10 cellular contexts compared by ENCODE assay signal in genomic region chr11:45815747-45816146, GRCh38. TPM values are rescaled to one million over a fixed set of nuclear protein-coding genes. Genes with fewer than 3 reads are reported as not detected.
DNase-seq lines count a peak whose midpoint lies in the region; ATAC-seq lines count a peak whose summit lies in the region.
"Had no signal": no experiment of that assay in that cellular context is flagged by ENCODE, and none has a peak within 500 bp of the region (broad histone marks: within the 10 kb centered on the region; RNA-seq: fewer than 3 reads in every experiment).

No MANE protein-coding gene starts in this region.

- no peaks in the 10 kb centered on the region for H3K36me3 Mint-ChIP-seq in activated naive CD4-positive, alpha-beta T cell treated with anti-CD3 and anti-CD28 coated beads for 36 hours (ENCODE audit: low read depth)
- H3K36me3 Mint-ChIP-seq: activated naive CD4-positive, alpha-beta T cell treated with anti-CD3 and anti-CD28 coated beads, Interleukin-2, amount 50 U/mL, for 72 hours had no signal

- no peak overlapping the region for H3K23ac ChIP-seq in mesenchymal stem cell (ENCODE audit: low read length in 2 of 2)

- peaks cover 9% of the 10 kb centered on the region for H3K79me1 ChIP-seq in mesenchymal stem cell (replicated peaks; ENCODE audit: low read length, poor library complexity, severe bottlenecking)

- H3K27ac ChIP-seq in mesenchymal stem cell (ENCODE audit: low read length, poor library complexity, severe bottlenecking), result no peak overlapping the region
- H3K27ac ChIP-seq: epithelial cell of prostate had no signal

- no peak overlapping the region for H3K27ac Mint-ChIP-seq in activated naive CD4-positive, alpha-beta T cell treated with anti-CD3 and anti-CD28 coated beads for 36 hours
- H3K27ac Mint-ChIP-seq: activated naive CD4-positive, alpha-beta T cell treated with anti-CD3 and anti-CD28 coated beads, Interleukin-2, amount 50 U/mL, for 72 hours had no signal

- no peak overlapping the region for H2BK12ac ChIP-seq in mesenchymal stem cell (ENCODE audit: low read length in 2 of 2)

- WGBS in mesenchymal stem cell, result 82% methylated on average over 3 of the region's 3 CpGs

- H3K4me1 Mint-ChIP-seq in activated naive CD4-positive, alpha-beta T cell treated with anti-CD3 and anti-CD28 coated beads for 36 hours (ENCODE audit: low read depth), result no peaks in the 10 kb centered on the region

- in situ Hi-C loops in KBM-7 (cut with MboI; ENCODE audit: low pct_unique_long_range_greater_than_20kb, low sequenced_read_pairs), result no loop called here

- H2AFZ ChIP-seq in mesenchymal stem cell (ENCODE audit: low read depth, low read length), result no peak overlapping the region

- no peak overlapping the region for H3K9ac ChIP-seq in mesenchymal stem cell (ENCODE audit: low read length)

- ATAC-seq in HG02623 (IDR thresholded peaks at IDR 0.05; ENCODE audit: unreplicated experiment), result no peak

- intact Hi-C loops in activated naive CD4-positive, alpha-beta T cell treated with anti-CD3 and anti-CD28 coated beads for 36 hours (cut with micrococcal nuclease), result no loop called here

- no peak overlapping the region for H3K4me3 ChIP-seq in mesenchymal stem cell (ENCODE audit: insufficient read depth in 1 of 2, low read depth in 1 of 2, low read length in 2 of 2)

- H3K36me3 ChIP-seq in mesenchymal stem cell (ENCODE audit: control insufficient read depth in 1 of 2, insufficient read depth in 2 of 2, low read depth in 1 of 2, low read length in 2 of 2), result peaks cover 23 to 24% of the 10 kb centered on the region in 2 experiments

- CTCF ChIA-PET in activated naive CD4-positive, alpha-beta T cell treated with anti-CD3 and anti-CD28 coated beads for 36 hours (lab: Charles Lee), result interaction anchor here (1.1 kb wide), 1 partner anchor 48 kb away, joined by 5 read pairs; no protein-coding TSS in a partner anchor

- no peak overlapping the region for H3K4me2 ChIP-seq in mesenchymal stem cell (ENCODE audit: low read length, poor library complexity, severe bottlenecking)

- no peaks in the 10 kb centered on the region for H3K9me3 Mint-ChIP-seq in activated naive CD4-positive, alpha-beta T cell treated with anti-CD3 and anti-CD28 coated beads for 36 hours
- H3K9me3 Mint-ChIP-seq: activated naive CD4-positive, alpha-beta T cell treated with anti-CD3 and anti-CD28 coated beads, Interleukin-2, amount 50 U/mL, for 72 hours had no signal

- H2AK5ac ChIP-seq in mesenchymal stem cell (ENCODE audit: low read length, severe bottlenecking), result no peak overlapping the region

- no peaks in the 10 kb centered on the region for H3K27me3 ChIP-seq in mesenchymal stem cell (ENCODE audit: control insufficient read depth in 1 of 2, insufficient read depth in 1 of 2, low read length in 2 of 2)

- peak; percentile 53 for DNase-seq in ELF-1 (ENCODE audit: low read depth, low spot score)
- peak; percentile 37 for DNase-seq in KBM-7
- DNase-seq in amniotic epithelial cell (ENCODE audit: low read depth), result peak; percentile 47
- DNase-seq in mesenchymal stem cell, result peak; percentile 34
- DNase-seq in dermis blood vessel endothelial cell, result no peak
- DNase-seq in NCI-H345 treated with DMSO at 0.1 percent for 48 hours (lab: John Stamatoyannopoulos, UW; ENCODE audit: unreplicated experiment), result no peak
- DNase-seq in activated naive CD4-positive, alpha-beta T cell treated with anti-CD3 and anti-CD28 coated beads for 36 hours, result no peak

- H3K9me3 ChIP-seq in mesenchymal stem cell (ENCODE audit: control insufficient read depth, low read length), result peaks cover 3% of the 10 kb centered on the region

- no peak overlapping the region for H2BK15ac ChIP-seq in mesenchymal stem cell (ENCODE audit: low read depth, poor library complexity, severe bottlenecking)

- no peak overlapping the region for H2BK5ac ChIP-seq in mesenchymal stem cell (ENCODE audit: low read depth, low read length, poor library complexity, severe bottlenecking)

- H3K14ac ChIP-seq in mesenchymal stem cell (ENCODE audit: low read length in 2 of 2), result no peak overlapping the region

- H2BK120ac ChIP-seq in mesenchymal stem cell (ENCODE audit: low read depth, low read length), result no peak overlapping the region

- H3K27me3 Mint-ChIP-seq in activated naive CD4-positive, alpha-beta T cell treated with anti-CD3 and anti-CD28 coated beads for 36 hours (ENCODE audit: low read depth), result no peaks in the 10 kb centered on the region

- H3K4me3 Mint-ChIP-seq in activated naive CD4-positive, alpha-beta T cell treated with anti-CD3 and anti-CD28 coated beads for 36 hours, result no peak overlapping the region

- no peak overlapping the region for H3K18ac ChIP-seq in mesenchymal stem cell (ENCODE audit: low read depth in 1 of 2, low read length in 2 of 2)

- H4K8ac ChIP-seq in mesenchymal stem cell (ENCODE audit: low read length), result no peak overlapping the region

- H3K4ac ChIP-seq in mesenchymal stem cell (ENCODE audit: low read depth in 1 of 2, low read length in 2 of 2), result no peak overlapping the region

- no peak overlapping the region for H4K91ac ChIP-seq in mesenchymal stem cell (ENCODE audit: low read length)

- no peaks in the 10 kb centered on the region for H3K4me1 ChIP-seq in mesenchymal stem cell (ENCODE audit: control insufficient read depth, insufficient read depth, low read depth, low read length)

RNA-seq across cellular contexts. Expression of gene SLC35C1, which starts 10.8 kb away (rescaled TPM):
- polyA plus RNA-seq in mesenchymal stem cell (2013, experiment 1 of 2), result 22.9 TPM
- polyA plus RNA-seq in mesenchymal stem cell (2013, experiment 2 of 2), result 23.8 TPM
- total RNA-seq in dermis blood vessel endothelial cell, result 4.8 and 14.2 TPM in 2 replicates
- 1 to 10 TPM; 5.6 to 6.5 TPM for total RNA-seq in activated naive CD4-positive, alpha-beta T cell treated with anti-CD3 and anti-CD28 coated beads for 36 hours

RNA-seq across cellular contexts. Expression of gene CRY2, which starts 31.5 kb away (rescaled TPM):
- 6.2 TPM for polyA plus RNA-seq in mesenchymal stem cell (2013, experiment 1 of 2)
- 5.3 TPM for polyA plus RNA-seq in mesenchymal stem cell (2013, experiment 2 of 2)
- total RNA-seq in dermis blood vessel endothelial cell, result 8.2 and 11.6 TPM in 2 replicates
- total RNA-seq in activated naive CD4-positive, alpha-beta T cell treated with anti-CD3 and anti-CD28 coated beads for 36 hours, result 10 to 100 TPM; 13.9 to 16.2 TPM

Comparison
In these comparisons a context has a peak if more than half of its experiments do, and no peak if none do; other contexts are left out.
1. DNase-seq: peak in ELF-1 (single experiment), KBM-7 (single experiment), amniotic epithelial cell (single experiment) and mesenchymal stem cell (single experiment); none in dermis blood vessel endothelial cell (single experiment), NCI-H345 treated with DMSO at 0.1 percent for 48 hours (single experiment) and activated naive CD4-positive, alpha-beta T cell treated with anti-CD3 and anti-CD28 coated beads for 36 hours (single experiment).